26 cellular contexts compared by ENCODE assay signal in the genomic region with DNA sequence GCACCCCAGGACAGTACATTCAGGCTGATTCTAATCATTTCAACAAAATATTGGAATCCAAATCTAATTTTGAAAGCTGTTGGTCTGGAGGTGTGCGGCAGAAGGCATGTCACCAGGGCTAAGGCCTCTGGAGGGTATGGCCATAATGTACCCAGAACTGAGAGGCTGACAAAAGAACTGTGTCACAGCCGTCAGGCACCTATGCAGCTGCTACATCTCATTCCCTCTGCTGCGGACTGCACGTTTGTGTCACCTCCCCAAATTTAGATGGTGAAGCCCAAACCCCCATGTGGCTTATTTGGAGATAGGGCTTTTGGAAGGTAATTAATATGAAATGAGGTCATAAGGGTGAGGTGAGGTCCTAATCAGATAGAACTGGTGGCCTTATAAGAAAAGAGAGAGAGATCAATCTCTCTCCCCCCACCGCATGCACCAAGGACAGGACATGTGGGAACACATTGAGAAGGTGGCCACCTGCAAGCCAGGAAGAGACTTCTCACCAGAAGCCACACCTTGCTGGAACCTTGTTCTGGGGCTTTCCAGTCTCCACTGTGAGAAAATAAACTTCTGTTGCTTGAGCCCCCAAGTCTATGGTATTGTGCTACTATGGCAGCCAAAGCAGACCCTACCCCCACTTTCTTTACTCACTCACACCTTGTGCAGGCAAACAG.
"Had no signal": no experiment of that assay in that cellular context is flagged by ENCODE, and none has a peak within 500 bp of the region (broad histone marks: within the 10 kb centered on the region; RNA-seq: fewer than 3 reads in every experiment).

No MANE protein-coding gene starts in this region.

- H3K4me1 Mint-ChIP-seq: mesothelial cell of epicardium, neural crest cell had no signal

- H3K27ac Mint-ChIP-seq: dendritic cell treated with granulocyte-macrophage colony-stimulating factor and Interleukin-4, amounts not matched to agents 40 ng/mL and 50 ng/mL, for 4 days; mesothelial cell of epicardium; stimulated activated effector memory CD8-positive, alpha-beta T cell treated with anti-CD3 and anti-CD28 coated beads, Interleukin-12 subunit alpha, Interleukin-12 subunit beta, amount 100 ng/mL, for 72 hours; type B pancreatic cell had no signal

- H3K9me3 Mint-ChIP-seq: dendritic cell treated with granulocyte-macrophage colony-stimulating factor and Interleukin-4, amounts not matched to agents 40 ng/mL and 50 ng/mL, for 4 days; naive B cell; natural killer cell treated with Interleukin-12 subunit alpha and Interleukin-12 subunit beta and Interleukin-15 and Interleukin-18, amount 100 ng/mL, for 72 hours; neural crest cell; stimulated activated effector memory CD8-positive, alpha-beta T cell treated with anti-CD3 and anti-CD28 coated beads, Interleukin-12 subunit alpha, Interleukin-12 subunit beta, amount 100 ng/mL, for 72 hours; type B pancreatic cell had no signal

- ATAC-seq: heart right ventricle; left cardiac atrium; left lung; mucosa of descending colon; natural killer cell treated with Interleukin-12 subunit alpha and Interleukin-12 subunit beta and Interleukin-15 and Interleukin-18, amount 100 ng/mL, for 72 hours; sciatic nerve; stimulated activated naive CD8-positive, alpha-beta T cell treated with anti-CD3 and anti-CD28 coated beads, Interleukin-15, Interleukin-2, amounts not matched to agents 100 U/mL and 50 U/mL, for 24 hours had no signal

- H3K4me3 Mint-ChIP-seq: dendritic cell treated with granulocyte-macrophage colony-stimulating factor and Interleukin-4, amounts not matched to agents 40 ng/mL and 50 ng/mL, for 4 days; mesothelial cell of epicardium; naive B cell; natural killer cell treated with Interleukin-12 subunit alpha and Interleukin-12 subunit beta and Interleukin-15 and Interleukin-18, amount 100 ng/mL, for 72 hours; neural crest cell; stimulated activated effector memory CD8-positive, alpha-beta T cell treated with anti-CD3 and anti-CD28 coated beads, Interleukin-12 subunit alpha, Interleukin-12 subunit beta, amount 100 ng/mL, for 72 hours; type B pancreatic cell had no signal

- H3K27me3 Mint-ChIP-seq: dendritic cell treated with granulocyte-macrophage colony-stimulating factor and Interleukin-4, amounts not matched to agents 40 ng/mL and 50 ng/mL, for 4 days; naive B cell; natural killer cell treated with Interleukin-12 subunit alpha and Interleukin-12 subunit beta and Interleukin-15 and Interleukin-18, amount 100 ng/mL, for 72 hours; type B pancreatic cell had no signal

- DNase-seq: colonic mucosa; effector memory CD4-positive, alpha-beta T cell; erythroblast; esophagus squamous epithelium; foreskin melanocyte; glutamatergic neuron; heart right ventricle; hippocampal formation; left cardiac atrium; left lung; mesenchymal stem cell; mucosa of descending colon; naive B cell; stimulated activated CD4-positive, alpha-beta T cell treated with anti-CD3 and anti-CD28 coated beads, Interleukin-2, amount 100 ng/mL, for 24 hours; stimulated activated CD4-positive, alpha-beta T cell treated with anti-CD3 and anti-CD28 coated beads, Interleukin-4, amount 100 ng/mL, for 24 hours; stimulated activated naive CD8-positive, alpha-beta T cell treated with anti-CD3 and anti-CD28 coated beads, Interleukin-15, Interleukin-2, amounts not matched to agents 100 U/mL and 50 U/mL, for 24 hours; substantia nigra; testis; tibial artery had no signal
